9 cellular contexts compared by ENCODE assay signal in the genomic region with DNA sequence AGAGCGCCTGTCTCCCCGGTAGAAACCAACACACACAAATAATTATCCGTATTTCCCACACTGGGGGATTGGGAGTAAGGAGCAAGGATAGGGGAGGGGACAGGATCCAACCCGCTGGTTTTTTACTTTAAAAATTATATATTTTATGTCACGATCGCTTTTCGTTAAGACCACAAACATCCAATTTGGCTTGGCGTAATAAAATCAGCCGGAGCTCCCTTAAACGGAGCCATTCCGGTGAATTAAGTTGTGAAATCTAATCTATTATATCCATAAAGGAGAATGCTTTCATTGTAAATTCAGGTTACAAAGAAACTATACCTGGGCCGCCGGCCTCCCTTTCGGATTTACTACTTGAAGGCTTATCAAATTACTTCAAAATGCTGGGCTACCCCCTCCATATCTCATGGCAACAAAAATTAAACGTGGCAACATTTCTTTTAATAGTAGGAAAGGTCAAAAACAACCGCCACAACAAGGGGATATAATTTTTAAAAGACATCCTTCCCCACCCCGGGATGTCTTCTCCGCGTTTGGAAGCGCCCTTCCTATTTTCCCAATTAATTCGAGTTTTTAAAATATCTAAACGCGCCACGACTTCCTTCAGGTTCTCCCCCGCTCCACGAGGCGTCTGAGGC. TPM values are rescaled to one million over a fixed set of nuclear protein-coding genes. Genes with fewer than 3 reads are reported as not detected.
DNase-seq lines count a peak whose midpoint lies in the region; ATAC-seq and TF ChIP-seq lines count a peak whose summit lies in the region.
"Had no signal": no experiment of that assay in that cellular context is flagged by ENCODE, and none has a peak within 500 bp of the region (broad histone marks: within the 10 kb centered on the region; RNA-seq: fewer than 3 reads in every experiment).

No MANE protein-coding gene starts in this region.

- H2AFZ ChIP-seq in GM23248: no peak overlapping the region

- H3F3A ChIP-seq in GM23248 (ENCODE audit: insufficient read depth): peaks cover 9% of the 10 kb centered on the region; the same call in 1 of the 2 replicates

- H3K36me3 Mint-ChIP-seq in progenitor cell of endocrine pancreas (ENCODE audit: insufficient read depth): peaks cover 16% of the 10 kb centered on the region

- peaks cover 26% of the 10 kb centered on the region for H3K4me1 Mint-ChIP-seq in progenitor cell of endocrine pancreas (ENCODE audit: low read depth)

- H3K9me3 Mint-ChIP-seq in progenitor cell of endocrine pancreas (ENCODE audit: low read depth): no peaks in the 10 kb centered on the region

- peak overlapping the region; percentile 99 for H3K27ac Mint-ChIP-seq in progenitor cell of endocrine pancreas

- H3K4me3 ChIP-seq in GM23248: peak overlapping the region; percentile 85

- peaks cover 73% of the 10 kb centered on the region for H3K79me2 ChIP-seq in GM23248 (ENCODE audit: insufficient read depth)

- H3K4me1 ChIP-seq in GM23248 (ENCODE audit: insufficient read depth): no peaks in the 10 kb centered on the region
- no peaks in the 10 kb centered on the region for H3K4me1 ChIP-seq in foreskin keratinocyte

- in situ Hi-C loops in GM23248 (cut with MboI): no loop called here

- ATAC-seq in SK-N-SH treated with all-trans-retinoic acid at 6 μM for 48 hours (no peak), foreskin keratinocyte (no peak), GM19397 (IDR thresholded peaks at IDR 0.05; ENCODE audit: unreplicated experiment) (no peak), GM21737 (IDR thresholded peaks at IDR 0.05; ENCODE audit: unreplicated experiment) (no peak)

- H3K4me3 Mint-ChIP-seq in progenitor cell of endocrine pancreas (ENCODE audit: low read depth): peak overlapping the region; percentile 94

- TF ChIP-seq CTCF in foreskin keratinocyte (conservative IDR thresholded peaks at IDR 0.05) (no peak), progenitor cell of endocrine pancreas (IDR thresholded peaks at IDR 0.05; ENCODE audit: unreplicated experiment) (no peak)

- H3K9me3 ChIP-seq in GM23248 (ENCODE audit: low read depth): no peaks in the 10 kb centered on the region

- no peaks in the 10 kb centered on the region for H3K9me2 ChIP-seq in GM23248 (ENCODE audit: insufficient read depth)

- peak; percentile 32 for DNase-seq in GM23248
- DNase-seq in foreskin keratinocyte: peak; percentile 20 to 48
- no peak for DNase-seq in progenitor cell of endocrine pancreas (ENCODE audit: low spot score, unreplicated experiment)
- no peak for DNase-seq in NCI-H128 (lab: John Stamatoyannopoulos, UW; ENCODE audit: unreplicated experiment)
- no peak for DNase-seq in NCI-H2081 (lab: John Stamatoyannopoulos, UW)
- DNase-seq: activated CD8-positive, alpha-beta memory T cell treated with anti-CD3 and anti-CD28 coated beads, Interleukin-2, amount 50 U/mL, for 4 hours had no signal

- peak overlapping the region; percentile 99 for H3K4me2 ChIP-seq in GM23248 (ENCODE audit: unreplicated experiment)

- H3K27me3 Mint-ChIP-seq in progenitor cell of endocrine pancreas: no peaks in the 10 kb centered on the region

- WGBS in GM23248 (ENCODE audit: low coverage in 1 of 2, low lambda C conversion rate in 2 of 2, missing lambda C conversion rate in 2 of 2), 2 experiments: 49 to 56% methylated on average over 27 of the region's 27 CpGs

- H4K20me1 ChIP-seq in GM23248 (ENCODE audit: insufficient read depth): no peaks in the 10 kb centered on the region

- H3K27me3 ChIP-seq in GM23248 (replicated peaks; ENCODE audit: insufficient read depth) (no peaks in the 10 kb centered on the region), foreskin keratinocyte (no peaks in the 10 kb centered on the region)

- H3K27ac ChIP-seq in GM23248 (peak overlapping the region; percentile 92), foreskin keratinocyte (peak overlapping the region; percentile 94)

- no peaks in the 10 kb centered on the region; the same call in 1 of the 2 replicates for H3K36me3 ChIP-seq in GM23248 (ENCODE audit: low read depth)

- H3K9ac ChIP-seq in GM23248: peak overlapping the region; percentile 97

TF ChIP-seq in SK-N-SH treated with all-trans-retinoic acid at 6 μM for 48 hours, 23 proteins besides CTCF, POLR2A, EP300 and RAD21:
- TF ChIP-seq, protein P1, sequence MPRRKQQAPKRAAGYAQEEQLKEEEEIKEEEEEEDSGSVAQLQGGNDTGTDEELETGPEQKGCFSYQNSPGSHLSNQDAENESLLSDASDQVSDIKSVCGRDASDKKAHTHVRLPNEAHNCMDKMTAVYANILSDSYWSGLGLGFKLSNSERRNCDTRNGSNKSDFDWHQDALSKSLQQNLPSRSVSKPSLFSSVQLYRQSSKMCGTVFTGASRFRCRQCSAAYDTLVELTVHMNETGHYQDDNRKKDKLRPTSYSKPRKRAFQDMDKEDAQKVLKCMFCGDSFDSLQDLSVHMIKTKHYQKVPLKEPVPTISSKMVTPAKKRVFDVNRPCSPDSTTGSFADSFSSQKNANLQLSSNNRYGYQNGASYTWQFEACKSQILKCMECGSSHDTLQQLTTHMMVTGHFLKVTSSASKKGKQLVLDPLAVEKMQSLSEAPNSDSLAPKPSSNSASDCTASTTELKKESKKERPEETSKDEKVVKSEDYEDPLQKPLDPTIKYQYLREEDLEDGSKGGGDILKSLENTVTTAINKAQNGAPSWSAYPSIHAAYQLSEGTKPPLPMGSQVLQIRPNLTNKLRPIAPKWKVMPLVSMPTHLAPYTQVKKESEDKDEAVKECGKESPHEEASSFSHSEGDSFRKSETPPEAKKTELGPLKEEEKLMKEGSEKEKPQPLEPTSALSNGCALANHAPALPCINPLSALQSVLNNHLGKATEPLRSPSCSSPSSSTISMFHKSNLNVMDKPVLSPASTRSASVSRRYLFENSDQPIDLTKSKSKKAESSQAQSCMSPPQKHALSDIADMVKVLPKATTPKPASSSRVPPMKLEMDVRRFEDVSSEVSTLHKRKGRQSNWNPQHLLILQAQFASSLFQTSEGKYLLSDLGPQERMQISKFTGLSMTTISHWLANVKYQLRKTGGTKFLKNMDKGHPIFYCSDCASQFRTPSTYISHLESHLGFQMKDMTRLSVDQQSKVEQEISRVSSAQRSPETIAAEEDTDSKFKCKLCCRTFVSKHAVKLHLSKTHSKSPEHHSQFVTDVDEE (CRISPR knock-in tag; IDR thresholded peaks at IDR 0.05): no peak
- TF ChIP-seq ESRRG (CRISPR knock-in tag; IDR thresholded peaks at IDR 0.05) (no peak), ZFP3 (CRISPR knock-in tag; IDR thresholded peaks at IDR 0.05) (no peak), ZNF70 (CRISPR knock-in tag; IDR thresholded peaks at IDR 0.05) (peak; percentile 58; the same call in 1 of the 2 replicates)

RNA-seq across cellular contexts. Expression of a gene that starts 47.1 kb away (rescaled TPM):
- 133 and 137 TPM in 2 replicates for total RNA-seq in GM23248 (2014; rRNA removed; shearing (Covaris generic))
- polyA plus RNA-seq in GM23248 (2016; fragmentation: Nextera tagmentation; extraction: Ambion mirVana) (58.6 and 61.8 TPM in 2 replicates), foreskin keratinocyte (35.3 and 38.3 TPM in 2 replicates)
- total RNA-seq in foreskin keratinocyte (36.6 and 41.3 TPM in 2 replicates), progenitor cell of endocrine pancreas (128 and 130 TPM in 2 replicates)

RNA-seq across cellular contexts. Expression of a gene that starts 53.1 kb away (rescaled TPM):
- 3.0 and 5.2 TPM in 2 replicates for total RNA-seq in GM23248 (2014; rRNA removed; shearing (Covaris generic))
- 0.91 and 1.3 TPM in 2 replicates for polyA plus RNA-seq in GM23248 (2016; fragmentation: Nextera tagmentation; extraction: Ambion mirVana)
- total RNA-seq in foreskin keratinocyte: 4.4 and 5.6 TPM in 2 replicates
- 1.7 and 2.2 TPM in 2 replicates for polyA plus RNA-seq in foreskin keratinocyte
- 36.9 and 40.5 TPM in 2 replicates for total RNA-seq in progenitor cell of endocrine pancreas

Comparison
In these comparisons a context has a peak if more than half of its experiments do, and no peak if none do; other contexts are left out.
1. DNase-seq: peak in GM23248 (single experiment) and foreskin keratinocyte (2 of 2); none in progenitor cell of endocrine pancreas (single experiment), NCI-H128 (single experiment) and NCI-H2081 (0 of 2).